ENCODE assay signal across 15 cellular contexts in the genomic region with DNA sequence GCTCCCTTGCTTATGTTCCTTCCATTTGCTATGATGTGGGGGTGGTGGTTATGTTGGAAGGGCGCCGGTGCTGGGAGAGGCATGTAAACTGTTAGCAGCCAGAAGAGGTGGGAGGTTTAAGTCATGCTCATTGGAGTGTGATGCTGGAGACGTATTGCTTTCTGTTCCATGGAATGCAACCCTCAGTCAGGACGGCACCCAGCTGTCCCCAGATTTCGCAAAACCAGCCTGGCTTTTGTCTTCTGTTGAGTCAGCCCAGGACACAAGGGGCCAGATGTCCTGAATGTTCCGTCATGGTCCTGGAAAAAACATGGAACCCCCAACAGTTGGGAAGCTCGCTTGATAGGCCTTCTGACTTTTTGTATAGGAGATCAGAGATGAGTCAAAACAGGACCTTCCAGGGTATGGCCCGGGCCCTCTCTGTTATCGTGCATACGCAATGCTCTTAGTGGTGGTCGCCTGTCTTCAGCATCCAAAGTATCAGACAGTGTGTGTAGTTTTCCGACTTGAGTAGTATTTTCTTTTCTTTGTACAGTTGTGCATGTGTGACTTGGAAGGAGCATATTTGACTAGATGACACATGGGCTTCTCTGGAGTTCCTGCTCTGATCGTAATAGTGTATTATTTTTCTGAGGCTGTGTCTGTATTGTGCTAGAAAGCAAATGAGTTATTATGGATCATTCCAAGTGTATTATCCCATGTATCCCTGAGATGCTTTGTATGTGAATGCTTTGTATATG.
DNase-seq lines count a peak whose midpoint lies in the region; ATAC-seq and TF ChIP-seq lines count a peak whose summit lies in the region.
"Had no signal": no experiment of that assay in that cellular context is flagged by ENCODE, and none has a peak within 500 bp of the region (broad histone marks: within the 10 kb centered on the region; RNA-seq: fewer than 3 reads in every experiment).

No MANE protein-coding gene starts in this region.

- H3K23ac ChIP-seq in trophoblast cell (ENCODE audit: low read length): no peak overlapping the region

- no peak overlapping the region for H2AK5ac ChIP-seq in trophoblast cell (ENCODE audit: low read length)

- peaks cover 16 to 46% of the 10 kb centered on the region in 2 donors for H3K4me1 Mint-ChIP-seq in stimulated activated naive B cell treated with anti-CD40 and anti-IgM and Interleukin-4, amounts not matched to agents 10 μg/mL and 1 μg/mL and 100 μg/mL, for 72 hours
- H3K4me1 Mint-ChIP-seq: stimulated activated effector memory CD8-positive, alpha-beta T cell treated with anti-CD3 and anti-CD28 coated beads, Interleukin-12 subunit alpha, Interleukin-12 subunit beta, amount 100 ng/mL, for 72 hours had no signal

- no peak overlapping the region for H3K18ac ChIP-seq in trophoblast cell (ENCODE audit: low read length)

- peak; percentile 42 for ATAC-seq in lung (ENCODE audit: insufficient read depth, low FRiP score)
- no peak for ATAC-seq in stimulated activated naive B cell treated with anti-CD40 and anti-IgM and Interleukin-4, amounts not matched to agents 10 μg/mL and 1 μg/mL and 100 μg/mL, for 72 hours (replicated peaks)
- ATAC-seq: stimulated activated effector memory CD8-positive, alpha-beta T cell treated with anti-CD3 and anti-CD28 coated beads, Interleukin-12 subunit alpha, Interleukin-12 subunit beta, amount 100 ng/mL, for 72 hours; T-cell had no signal

- H3K79me1 ChIP-seq in trophoblast cell (ENCODE audit: low read length): no peaks in the 10 kb centered on the region

- no peak for TF ChIP-seq CTCF in lung (IDR thresholded peaks at IDR 0.05; ENCODE audit: control extremely low read depth, extremely low read depth)

- no peak overlapping the region for H3K9ac ChIP-seq in trophoblast cell (ENCODE audit: low read length)

- no peak overlapping the region for H3K4ac ChIP-seq in trophoblast cell (ENCODE audit: low read depth, low read length)

- H3K4me3 Mint-ChIP-seq in stimulated activated naive B cell treated with anti-CD40 and anti-IgM and Interleukin-4, amounts not matched to agents 10 μg/mL and 1 μg/mL and 100 μg/mL, for 72 hours: no peak overlapping the region
- H3K4me3 Mint-ChIP-seq: stimulated activated effector memory CD8-positive, alpha-beta T cell treated with anti-CD3 and anti-CD28 coated beads, Interleukin-12 subunit alpha, Interleukin-12 subunit beta, amount 100 ng/mL, for 72 hours; T-cell had no signal

- H4K12ac ChIP-seq in trophoblast cell (ENCODE audit: low read depth, low read length): no peak overlapping the region

- peaks cover 0 to 2% of the 10 kb centered on the region in 2 donors for H3K9me3 Mint-ChIP-seq in stimulated activated naive B cell treated with anti-CD40 and anti-IgM and Interleukin-4, amounts not matched to agents 10 μg/mL and 1 μg/mL and 100 μg/mL, for 72 hours
- H3K9me3 Mint-ChIP-seq: stimulated activated effector memory CD8-positive, alpha-beta T cell treated with anti-CD3 and anti-CD28 coated beads, Interleukin-12 subunit alpha, Interleukin-12 subunit beta, amount 100 ng/mL, for 72 hours; T-cell had no signal

- H2BK5ac ChIP-seq in trophoblast cell (ENCODE audit: low read depth, low read length, poor library complexity): no peak overlapping the region

- H3K27ac Mint-ChIP-seq in stimulated activated naive B cell treated with anti-CD40 and anti-IgM and Interleukin-4, amounts not matched to agents 10 μg/mL and 1 μg/mL and 100 μg/mL, for 72 hours: peak overlapping the region; percentile 21
- H3K27ac Mint-ChIP-seq: stimulated activated effector memory CD8-positive, alpha-beta T cell treated with anti-CD3 and anti-CD28 coated beads, Interleukin-12 subunit alpha, Interleukin-12 subunit beta, amount 100 ng/mL, for 72 hours; T-cell had no signal

- H3K4me2 ChIP-seq in trophoblast cell (ENCODE audit: low read length): no peak overlapping the region

- H2AFZ ChIP-seq in trophoblast cell (ENCODE audit: insufficient read depth, low read length, poor library complexity): no peak overlapping the region

- H2BK12ac ChIP-seq in trophoblast cell (ENCODE audit: low read length): no peak overlapping the region

- no peak overlapping the region for H4K8ac ChIP-seq in trophoblast cell (ENCODE audit: low read depth, low read length)

- DNase-seq in LHCN-M2 (ENCODE audit: low read depth): peak; percentile 69
- DNase-seq in fibroblast of gingiva (ENCODE audit: low read depth): peak; percentile 75
- DNase-seq in lung (ENCODE audit: low spot score): peak; percentile 44
- DNase-seq in stimulated activated naive B cell treated with anti-CD40 and anti-IgM and Interleukin-4, amounts not matched to agents 10 μg/mL and 1 μg/mL and 100 μg/mL, for 72 hours: no peak
- no peak for DNase-seq in NCI-H1417 (lab: John Stamatoyannopoulos, UW)
- DNase-seq in trophoblast cell: no peak
- no peak for DNase-seq in NCI-H526 treated with DMSO at 0.1 percent for 48 hours (lab: John Stamatoyannopoulos, UW)
- no peak for DNase-seq in C1 segment of cervical spinal cord (lab: John Stamatoyannopoulos, UW)
- DNase-seq: activated CD4-positive, alpha-beta T cell treated with anti-CD3 and anti-CD28 coated beads, Interleukin-2, amount 50 U/mL, for 4 hours; activated gamma-delta T cell treated with Interleukin-2 at 50 U/mL for 16 hours; DMS79; midbrain; NCI-H1436; T-cell had no signal

- H2BK120ac ChIP-seq in trophoblast cell (ENCODE audit: insufficient read depth, low read length, poor library complexity): no peak overlapping the region

- H3K36me3 Mint-ChIP-seq in stimulated activated naive B cell treated with anti-CD40 and anti-IgM and Interleukin-4, amounts not matched to agents 10 μg/mL and 1 μg/mL and 100 μg/mL, for 72 hours: peaks cover 10 to 46% of the 10 kb centered on the region in 2 donors
- H3K36me3 Mint-ChIP-seq: stimulated activated effector memory CD8-positive, alpha-beta T cell treated with anti-CD3 and anti-CD28 coated beads, Interleukin-12 subunit alpha, Interleukin-12 subunit beta, amount 100 ng/mL, for 72 hours had no signal

- H3K9me3 ChIP-seq in lung (ENCODE audit: control insufficient read depth in 2 of 2, insufficient read depth in 1 of 2, low read length in 1 of 2) (no peaks in the 10 kb centered on the region), trophoblast cell (ENCODE audit: insufficient read depth, low read depth, low read length) (no peaks in the 10 kb centered on the region)

- H3K27ac ChIP-seq in lung (ENCODE audit: low read depth in 1 of 2, low read length in 1 of 2) (no peak overlapping the region), trophoblast cell (ENCODE audit: low read depth, low read length) (no peak overlapping the region)

- H3K14ac ChIP-seq in trophoblast cell (ENCODE audit: low read length): no peak overlapping the region

- H3K27me3 Mint-ChIP-seq in stimulated activated naive B cell treated with anti-CD40 and anti-IgM and Interleukin-4, amounts not matched to agents 10 μg/mL and 1 μg/mL and 100 μg/mL, for 72 hours: no peaks in the 10 kb centered on the region
- H3K27me3 Mint-ChIP-seq: T-cell had no signal

- H3K4me1 ChIP-seq in lung (ENCODE audit: control insufficient read depth in 2 of 2, insufficient read depth in 2 of 2, low read length in 2 of 2) (peaks cover 0 to 2% of the 10 kb centered on the region in 2 donors), trophoblast cell (ENCODE audit: control insufficient read depth in 1 of 2, insufficient read depth in 2 of 2, low read length in 2 of 2) (peaks cover 4 to 6% of the 10 kb centered on the region in 2 experiments)

- H4K91ac ChIP-seq in trophoblast cell (ENCODE audit: low read depth, low read length): no peak overlapping the region

- H3K36me3 ChIP-seq in lung (ENCODE audit: control insufficient read depth in 2 of 2, insufficient read depth in 2 of 2, low read length in 2 of 2): no peaks in the 10 kb centered on the region
- no peaks in the 10 kb centered on the region for H3K36me3 ChIP-seq in trophoblast cell (ENCODE audit: control insufficient read depth in 1 of 2, insufficient read depth in 2 of 2, low read length in 2 of 2)

- 84 to 86% methylated on average over 13 of the region's 13 CpGs for WGBS in lung, 2 donors
- no CpG with 5 or more reads among the region's 13 CpGs for WGBS in trophoblast cell (ENCODE audit: extremely low coverage, insufficient coverage, insufficient read length)

- H3K27me3 ChIP-seq in lung (ENCODE audit: control insufficient read depth, insufficient read depth): no peaks in the 10 kb centered on the region
- no peaks in the 10 kb centered on the region for H3K27me3 ChIP-seq in trophoblast cell (ENCODE audit: insufficient read depth, low read length)

- no peak overlapping the region for H3K4me3 ChIP-seq in lung
- H3K4me3 ChIP-seq in trophoblast cell (ENCODE audit: low read depth, low read length): no peak overlapping the region

- H3K79me2 ChIP-seq in trophoblast cell (ENCODE audit: control insufficient read depth, insufficient read depth, low read length, poor library complexity): no peaks in the 10 kb centered on the region

Comparison
In these comparisons a context has a peak if more than half of its experiments do, and no peak if none do; other contexts are left out.
1. DNase-seq: peak in LHCN-M2 (single experiment), fibroblast of gingiva (single experiment) and lung (single experiment); none in stimulated activated naive B cell treated with anti-CD40 and anti-IgM and Interleukin-4, amounts not matched to agents 10 μg/mL and 1 μg/mL and 100 μg/mL, for 72 hours (single experiment), NCI-H1417 (0 of 3), trophoblast cell (0 of 2), NCI-H526 treated with DMSO at 0.1 percent for 48 hours (single experiment) and C1 segment of cervical spinal cord (0 of 14).